28 cellular contexts compared by ENCODE assay signal in the genomic region with DNA sequence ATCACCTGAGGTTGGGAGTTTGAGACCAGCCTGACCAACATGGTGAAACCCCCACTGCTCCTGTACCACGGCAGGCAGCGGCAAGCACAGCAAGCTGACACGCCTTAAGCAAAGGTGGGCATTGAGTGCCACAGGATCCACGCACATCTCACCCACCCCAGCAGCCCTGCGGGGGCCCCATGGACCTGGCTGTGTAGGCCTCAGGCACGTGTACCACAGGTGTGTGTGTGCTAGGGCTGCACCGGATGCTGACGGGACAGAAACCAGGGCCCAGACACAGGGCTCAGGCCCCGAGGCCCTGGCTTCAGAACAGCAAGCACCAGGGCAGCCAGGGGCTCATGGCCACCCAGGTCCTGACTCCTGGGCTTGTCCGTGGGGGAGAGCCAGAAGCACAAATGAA. TPM values are rescaled to one million over a fixed set of nuclear protein-coding genes. Genes with fewer than 3 reads are reported as not detected.
"Had no signal": no experiment of that assay in that cellular context is flagged by ENCODE, and none has a peak within 500 bp of the region (broad histone marks: within the 10 kb centered on the region; RNA-seq: fewer than 3 reads in every experiment).

No MANE protein-coding gene starts in this region.

- DNase-seq: cortex of kidney; effector CD8-positive, alpha-beta T cell; effector memory CD8-positive, alpha-beta T cell; endodermal cell; erythroblast; esophagus squamous epithelium; foreskin fibroblast; foreskin melanocyte; gastrocnemius medialis; glutamatergic neuron; head of caudate nucleus; heart right ventricle; hippocampal formation; left cardiac atrium; left lung; left ventricle myocardium superior; lower lobe of right lung; mesenchymal stem cell; mucosa of descending colon; naive B cell; naive thymus-derived CD8-positive, alpha-beta T cell had no signal

- ATAC-seq: effector memory CD8-positive, alpha-beta T cell; esophagus mucosa; gastrocnemius medialis; left cardiac atrium; left lung; left ventricle myocardium superior; lower lobe of right lung; mucosa of descending colon; naive thymus-derived CD8-positive, alpha-beta T cell had no signal

- H3K9me3 ChIP-seq: esophagus squamous epithelium, gastrocnemius medialis, heart right ventricle, left lung, lower lobe of right lung, mucosa of descending colon had no signal

- H3K4me1 ChIP-seq: esophagus squamous epithelium, gastrocnemius medialis, heart right ventricle, left lung, lower lobe of right lung had no signal

- H3K27me3 ChIP-seq: esophagus squamous epithelium, gastrocnemius medialis, heart right ventricle, left lung had no signal

- H3K4me3 ChIP-seq: esophagus squamous epithelium, gastrocnemius medialis, heart right ventricle, left lung, lower lobe of right lung, mucosa of descending colon had no signal

- H3K27ac ChIP-seq: epithelial cell of prostate, esophagus squamous epithelium, gastrocnemius medialis, heart right ventricle, left lung, lower lobe of right lung had no signal

- FAIRE-seq: endometrium, islet of Langerhans, keratinocyte had no signal

RNA-seq across cellular contexts. Expression of a gene that starts 59.4 kb away (rescaled TPM):
- total RNA-seq: glomerular endothelial cell, lung microvascular endothelial cell had no signal
- polyA plus RNA-seq: naive thymus-derived CD8-positive, alpha-beta T cell had no signal
